ENCODE assay signal across 1 cellular context in genomic region chr6:20432692-20433091, GRCh38.
TF ChIP-seq lines count a peak whose summit lies in the region.

No MANE protein-coding gene starts in this region.

TF ChIP-seq in HepG2, 621 proteins besides CTCF, POLR2A, EP300 and RAD21 (continued from another document):
- TF ChIP-seq ZNF232 (CRISPR knock-in tag; IDR thresholded peaks at IDR 0.05; ENCODE audit: borderline replicate concordance) (peak; percentile 65; the same call in 1 of the 2 replicates), ATRX (CRISPR knock-in tag; IDR thresholded peaks at IDR 0.05; ENCODE audit: borderline replicate concordance) (no peak), ADNP (CRISPR knock-in tag; IDR thresholded peaks at IDR 0.05) (0 out of 2 replicates have a peak, but pooled peaks have one; percentile 19), RCOR2 (CRISPR knock-in tag; IDR thresholded peaks at IDR 0.05) (0 out of 2 replicates have a peak, but pooled peaks have one; percentile 15), KDM1A (CRISPR knock-in tag; IDR thresholded peaks at IDR 0.05) (0 out of 2 replicates have a peak, but pooled peaks have one; percentile 15)
